25 cellular contexts compared by ENCODE assay signal in the genomic region with DNA sequence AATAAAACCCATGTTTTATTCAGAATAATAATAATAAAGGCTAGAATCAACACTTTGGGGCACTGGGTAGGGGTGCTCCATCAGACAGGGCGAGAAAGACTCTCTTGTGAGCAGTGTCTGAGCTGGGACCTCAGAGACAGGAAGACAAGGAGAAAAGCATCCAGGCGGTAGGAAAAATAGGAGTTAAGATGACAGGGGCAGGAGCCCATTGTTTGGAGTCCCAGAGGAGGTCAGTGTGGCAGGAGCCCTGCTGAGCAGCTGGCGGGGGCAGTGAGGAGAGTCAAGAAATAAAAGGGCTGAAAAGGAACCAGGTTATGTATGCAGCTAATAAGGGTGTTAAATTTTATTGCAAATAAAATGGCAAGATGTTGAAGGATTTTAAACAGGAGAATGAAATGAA.
DNase-seq lines count a peak whose midpoint lies in the region; FAIRE-seq and TF ChIP-seq lines count a peak whose summit lies in the region.
"Had no signal": no experiment of that assay in that cellular context is flagged by ENCODE, and none has a peak within 500 bp of the region (broad histone marks: within the 10 kb centered on the region; RNA-seq: fewer than 3 reads in every experiment).

No MANE protein-coding gene starts in this region.

- H3K4me3 ChIP-seq in ACC112 (ENCODE audit: low read depth, low read length) (peak overlapping the region; percentile 48), MG63 (peak overlapping the region; percentile 14; the same call in 1 of the 2 replicates), astrocyte (ENCODE audit: insufficient read depth, low read depth, low read length) (peak overlapping the region; percentile 36), mesodermal cell (ENCODE audit: extremely low read depth, insufficient read depth, low read length, poor library complexity, severe bottlenecking) (no peak overlapping the region)
- H3K4me3 ChIP-seq: hepatocyte, K562, lower lobe of right lung, ovary, right lobe of liver, thoracic aorta had no signal

- peaks cover 40% of the 10 kb centered on the region for H3K4me1 Mint-ChIP-seq in astrocyte (ENCODE audit: low read depth, unreplicated experiment)
- no peaks in the 10 kb centered on the region for H3K4me1 Mint-ChIP-seq in activated T-helper 2 cell treated with anti-CD3 and anti-CD28 coated beads, Interferon-gamma antibody, Interleukin-2, Interleukin-4, amounts not matched to agents 10 μg/mL and 5 μg/mL and 100 μg/mL, durations not matched to agents 14 hours and 24 hours and 36 hours (ENCODE audit: low read depth)
- H3K4me1 Mint-ChIP-seq: activated CD4-positive, alpha-beta T cell treated with anti-CD3 and anti-CD28 coated beads, Interleukin-2, amount 10 ng/mL, durations not matched to agents 24 days and 14 days; T-cell had no signal

- no peaks in the 10 kb centered on the region for H3K27me3 ChIP-seq in ACC112 (ENCODE audit: insufficient read depth, low read length)
- no peaks in the 10 kb centered on the region for H3K27me3 ChIP-seq in MG63
- no peaks in the 10 kb centered on the region for H3K27me3 ChIP-seq in astrocyte (ENCODE audit: insufficient read depth, low read length)
- H3K27me3 ChIP-seq: ovary, right lobe of liver had no signal

- no peak for TF ChIP-seq CTCF in astrocyte (IDR thresholded peaks at IDR 0.05; ENCODE audit: insufficient read depth, low read depth, low read length)

- no peak for FAIRE-seq in astrocyte (lab: Jason Lieb, UNC)
- FAIRE-seq: GM19239, K562 had no signal

- peaks cover 5% of the 10 kb centered on the region for H3K9me3 ChIP-seq in MG63
- no peaks in the 10 kb centered on the region for H3K9me3 ChIP-seq in astrocyte (ENCODE audit: insufficient read depth, low read depth, low read length)
- peaks cover 4% of the 10 kb centered on the region for H3K9me3 ChIP-seq in mesodermal cell (ENCODE audit: control insufficient read depth, low read length)
- H3K9me3 ChIP-seq: breast epithelium, lower lobe of right lung, ovary, right lobe of liver, thoracic aorta had no signal

- no peaks in the 10 kb centered on the region for H4K20me1 ChIP-seq in astrocyte (ENCODE audit: insufficient read depth, low read length)

- H3K9me3 Mint-ChIP-seq in astrocyte (ENCODE audit: unreplicated experiment): peaks cover 2% of the 10 kb centered on the region
- no peaks in the 10 kb centered on the region for H3K9me3 Mint-ChIP-seq in activated T-helper 2 cell treated with anti-CD3 and anti-CD28 coated beads, Interferon-gamma antibody, Interleukin-2, Interleukin-4, amounts not matched to agents 10 μg/mL and 5 μg/mL and 100 μg/mL, durations not matched to agents 14 hours and 24 hours and 36 hours
- H3K9me3 Mint-ChIP-seq: activated CD4-positive, alpha-beta T cell treated with anti-CD3 and anti-CD28 coated beads, Interleukin-2, amount 10 ng/mL, durations not matched to agents 24 days and 14 days; dendritic cell treated with granulocyte-macrophage colony-stimulating factor and Interleukin-4, amounts not matched to agents 40 ng/mL and 50 ng/mL, for 4 days had no signal

- H3K27ac Mint-ChIP-seq in astrocyte (ENCODE audit: unreplicated experiment): peak overlapping the region; percentile 48
- H3K27ac Mint-ChIP-seq in activated T-helper 2 cell treated with anti-CD3 and anti-CD28 coated beads, Interferon-gamma antibody, Interleukin-2, Interleukin-4, amounts not matched to agents 10 μg/mL and 5 μg/mL and 100 μg/mL, durations not matched to agents 14 hours and 24 hours and 36 hours: no peak overlapping the region
- H3K27ac Mint-ChIP-seq: activated CD4-positive, alpha-beta T cell treated with anti-CD3 and anti-CD28 coated beads, Interleukin-2, amount 10 ng/mL, durations not matched to agents 24 days and 14 days; dendritic cell treated with granulocyte-macrophage colony-stimulating factor and Interleukin-4, amounts not matched to agents 40 ng/mL and 50 ng/mL, for 4 days; T-cell had no signal

- DNase-seq in MG63 (no peak), astrocyte (ENCODE audit: low read depth) (no peak), GDM1 (lab: John Stamatoyannopoulos, UW) (no peak), glomerular visceral epithelial cell (ENCODE audit: extremely low spot score) (no peak), EL (no peak)
- no peak for DNase-seq in activated T-helper 2 cell treated with anti-CD3 and anti-CD28 coated beads, Interferon-gamma antibody, Interleukin-2, Interleukin-4, amounts not matched to agents 10 μg/mL and 5 μg/mL and 100 μg/mL, durations not matched to agents 14 hours and 24 hours and 36 hours (ENCODE audit: low spot score)
- DNase-seq: activated CD4-positive, alpha-beta T cell treated with anti-CD3 and anti-CD28 coated beads, Interleukin-2, amount 10 ng/mL, durations not matched to agents 24 days and 14 days; DMS 273 treated with DMSO at 0.1 percent for 48 hours; GF-D8; islet precursor cell; lower lobe of right lung; NCI-H2081; ovary; right lobe of liver; Right ventricle myocardium superior; T-cell had no signal

- peaks cover 2% of the 10 kb centered on the region for H3K36me3 Mint-ChIP-seq in astrocyte (ENCODE audit: low read depth, unreplicated experiment)
- no peaks in the 10 kb centered on the region for H3K36me3 Mint-ChIP-seq in activated T-helper 2 cell treated with anti-CD3 and anti-CD28 coated beads, Interferon-gamma antibody, Interleukin-2, Interleukin-4, amounts not matched to agents 10 μg/mL and 5 μg/mL and 100 μg/mL, durations not matched to agents 14 hours and 24 hours and 36 hours (ENCODE audit: low read depth)
- H3K36me3 Mint-ChIP-seq: T-cell had no signal

- WGBS in mesodermal cell (ENCODE audit: insufficient coverage in 2 of 2), 2 experiments: 44 to 59% methylated on average over 2 to 3 of the region's 3 CpGs

- H2AFZ ChIP-seq in ACC112 (ENCODE audit: low read length, unreplicated experiment) (no peak overlapping the region), astrocyte (ENCODE audit: low read depth, low read length) (no peak overlapping the region)
- H2AFZ ChIP-seq: hepatocyte had no signal

- H3K27me3 Mint-ChIP-seq in astrocyte (ENCODE audit: low read depth, unreplicated experiment): no peaks in the 10 kb centered on the region
- H3K27me3 Mint-ChIP-seq in activated T-helper 2 cell treated with anti-CD3 and anti-CD28 coated beads, Interferon-gamma antibody, Interleukin-2, Interleukin-4, amounts not matched to agents 10 μg/mL and 5 μg/mL and 100 μg/mL, durations not matched to agents 14 hours and 24 hours and 36 hours (ENCODE audit: low read depth): no peaks in the 10 kb centered on the region
- H3K27me3 Mint-ChIP-seq: activated CD4-positive, alpha-beta T cell treated with anti-CD3 and anti-CD28 coated beads, Interleukin-2, amount 10 ng/mL, durations not matched to agents 24 days and 14 days; dendritic cell treated with granulocyte-macrophage colony-stimulating factor and Interleukin-4, amounts not matched to agents 40 ng/mL and 50 ng/mL, for 4 days; T-cell had no signal

- H3K4me3 Mint-ChIP-seq in astrocyte (ENCODE audit: unreplicated experiment): no peak overlapping the region
- no peak overlapping the region for H3K4me3 Mint-ChIP-seq in activated T-helper 2 cell treated with anti-CD3 and anti-CD28 coated beads, Interferon-gamma antibody, Interleukin-2, Interleukin-4, amounts not matched to agents 10 μg/mL and 5 μg/mL and 100 μg/mL, durations not matched to agents 14 hours and 24 hours and 36 hours (ENCODE audit: low read depth)
- H3K4me3 Mint-ChIP-seq: activated CD4-positive, alpha-beta T cell treated with anti-CD3 and anti-CD28 coated beads, Interleukin-2, amount 10 ng/mL, durations not matched to agents 24 days and 14 days; dendritic cell treated with granulocyte-macrophage colony-stimulating factor and Interleukin-4, amounts not matched to agents 40 ng/mL and 50 ng/mL, for 4 days; T-cell had no signal

- H3K79me2 ChIP-seq in ACC112 (ENCODE audit: control insufficient read depth, insufficient read depth, low read length, unreplicated experiment) (no peaks in the 10 kb centered on the region), astrocyte (ENCODE audit: insufficient read depth, low read length) (no peaks in the 10 kb centered on the region)
- H3K79me2 ChIP-seq: hepatocyte had no signal

- intact Hi-C loops in activated T-helper 2 cell treated with anti-CD3 and anti-CD28 coated beads, Interferon-gamma antibody, Interleukin-2, Interleukin-4, amounts not matched to agents 10 μg/mL and 5 μg/mL and 100 μg/mL, durations not matched to agents 14 hours and 24 hours and 36 hours (cut with micrococcal nuclease): no loop called here

- peaks cover 28% of the 10 kb centered on the region for H3K4me1 ChIP-seq in ACC112 (ENCODE audit: control insufficient read depth, insufficient read depth, low read length, unreplicated experiment)
- H3K4me1 ChIP-seq in astrocyte (ENCODE audit: insufficient read depth, low read length): peaks cover 39% of the 10 kb centered on the region
- peaks cover 19% of the 10 kb centered on the region for H3K4me1 ChIP-seq in mesodermal cell (ENCODE audit: control insufficient read depth, insufficient read depth, low read length, poor library complexity, severe bottlenecking)
- H3K4me1 ChIP-seq: breast epithelium, lower lobe of right lung, right lobe of liver had no signal

- no peaks in the 10 kb centered on the region for H3K36me3 ChIP-seq in ACC112 (ENCODE audit: insufficient read depth, low read length)
- no peaks in the 10 kb centered on the region; the same call in 1 of the 2 replicates for H3K36me3 ChIP-seq in MG63
- H3K36me3 ChIP-seq in astrocyte (ENCODE audit: insufficient read depth, low read length): no peaks in the 10 kb centered on the region
- H3K36me3 ChIP-seq in mesodermal cell (ENCODE audit: control insufficient read depth, insufficient read depth, low read length): no peaks in the 10 kb centered on the region
- H3K36me3 ChIP-seq: breast epithelium, lower lobe of right lung, ovary, right lobe of liver, thoracic aorta had no signal

- peak overlapping the region; percentile 67 for H3K4me2 ChIP-seq in astrocyte (ENCODE audit: low read length)
- H3K4me2 ChIP-seq: hepatocyte had no signal

- H3K9ac ChIP-seq in astrocyte (ENCODE audit: low read length): peak overlapping the region; percentile 71

- H3K27ac ChIP-seq in ACC112 (ENCODE audit: low read depth, low read length) (peak overlapping the region; percentile 80; the same call in 1 of the 2 replicates), astrocyte (ENCODE audit: low read depth, low read length) (peak overlapping the region; percentile 81), mesodermal cell (ENCODE audit: low read depth, low read length, severe bottlenecking) (peak overlapping the region; percentile 50)
- H3K27ac ChIP-seq: breast epithelium, C4-2B, hepatocyte, lower lobe of right lung, ovary, right lobe of liver, thoracic aorta had no signal
